Comparison of ENCODE assay signal across 8 cellular contexts in genomic region chr19:48713864-48714755, GRCh38. TPM values are rescaled to one million over a fixed set of nuclear protein-coding genes. Genes with fewer than 3 reads are reported as not detected.
DNase-seq lines count a peak whose midpoint lies in the region; ATAC-seq and TF ChIP-seq lines count a peak whose summit lies in the region.

No MANE protein-coding gene starts in this region.

- peak overlapping the region; percentile 85 for H3K27ac Mint-ChIP-seq in activated naive CD8-positive, alpha-beta T cell treated with anti-CD3 and anti-CD28 coated beads, Interleukin-2, amount 10 ng/mL, durations not matched to agents 7 days and 5 days

- POLR2A ChIA-PET in GM10248 (lab: Yijun Ruan, JAX): interaction anchor here (0.5 to 1.2 kb wide), 3 partner anchors 158 to 879 kb away, joined by 3 to 6 read pairs (median 4); partner anchors contain the start of gene PPP1R15A
- POLR2A ChIA-PET in activated naive CD8-positive, alpha-beta T cell treated with anti-CD3 and anti-CD28 coated beads, Interleukin-2, amount 10 ng/mL, durations not matched to agents 7 days and 5 days (lab: Charles Lee): interaction anchor here (0.9 to 1.2 kb wide), 5 partner anchors 13 to 158 kb away, joined by 3 to 6 read pairs (median 3); partner anchors contain the start of genes CA11 and PPP1R15A

- WGBS in ovary, 3 donors: 0 to 1% (median 0%) methylated on average over 67 of the region's 67 CpGs
- WGBS in thyroid gland, 2 donors: 1% methylated on average over 40 to 45 of the region's 67 CpGs

- no peaks in the 10 kb centered on the region for H3K27me3 ChIP-seq in ovary
- no peaks in the 10 kb centered on the region for H3K27me3 ChIP-seq in thyroid gland

- H3K9me3 Mint-ChIP-seq in activated naive CD8-positive, alpha-beta T cell treated with anti-CD3 and anti-CD28 coated beads, Interleukin-2, amount 10 ng/mL, durations not matched to agents 7 days and 5 days: peaks cover 2% of the 10 kb centered on the region

- H3K4me3 Mint-ChIP-seq in activated naive CD8-positive, alpha-beta T cell treated with anti-CD3 and anti-CD28 coated beads, Interleukin-2, amount 10 ng/mL, durations not matched to agents 7 days and 5 days: peak overlapping the region; percentile 84

- TF ChIP-seq POLR2A in ovary (IDR thresholded peaks at IDR 0.05) (no peak), thyroid gland (IDR thresholded peaks at IDR 0.05) (peak in 1 of 2 donors; percentile 55)

- peak overlapping the region; percentile 63 for H3K4me3 ChIP-seq in ovary
- H3K4me3 ChIP-seq in thyroid gland (replicated peaks in 1 of 3): peak overlapping the region; percentile 35 to 73 (median 60)

- intact Hi-C loops in Right ventricle myocardium superior (cut with DNase I): no loop called here
- intact Hi-C loops in ovary (cut with DNase I): loop anchor here in 3 of 4 donors (2.0 to 10.0 kb wide), 3 partner anchors 37 to 69 kb away; partner anchors contain the start of gene CA11 (in 1 of the 3)
- intact Hi-C loops in thyroid gland (cut with DNase I): loop anchor here (5.0 kb wide), 1 partner anchor 37 kb away; no protein-coding TSS in a partner anchor

- peak; percentile 90 for ATAC-seq in HG02610 (IDR thresholded peaks at IDR 0.05; ENCODE audit: unreplicated experiment)
- ATAC-seq in activated naive CD8-positive, alpha-beta T cell treated with anti-CD3 and anti-CD28 coated beads, Interleukin-2, amount 10 ng/mL, durations not matched to agents 7 days and 5 days (ENCODE audit: low read depth): peak; percentile 91
- peak; percentile 92 for ATAC-seq in Right ventricle myocardium superior (ENCODE audit: poor library complexity)

- peaks cover 6% of the 10 kb centered on the region for H3K36me3 Mint-ChIP-seq in activated naive CD8-positive, alpha-beta T cell treated with anti-CD3 and anti-CD28 coated beads, Interleukin-2, amount 10 ng/mL, durations not matched to agents 7 days and 5 days

- H3K27ac ChIP-seq in ovary (peak overlapping the region; percentile 26 to 79), thyroid gland (peak overlapping the region; percentile 82 to 89 (median 85))

- DNase-seq in GM10248 (ENCODE audit: extremely low spot score): peak; percentile 99
- peak; percentile 98 for DNase-seq in NCI-H1092 (lab: John Stamatoyannopoulos, UW)
- peak; percentile 94 for DNase-seq in SKM-1 treated with dmso at 0.1 percent for 144 hours (lab: John Stamatoyannopoulos, UW; ENCODE audit: unreplicated experiment)
- DNase-seq in activated naive CD8-positive, alpha-beta T cell treated with anti-CD3 and anti-CD28 coated beads, Interleukin-2, amount 10 ng/mL, durations not matched to agents 7 days and 5 days: peak; percentile 98
- DNase-seq in Right ventricle myocardium superior: peak; percentile 99
- peak; percentile 99 for DNase-seq in ovary
- peak; percentile 99 to 100 for DNase-seq in thyroid gland

- CTCF ChIA-PET in GM10248 (lab: Yijun Ruan, JAX): interaction anchor here (1.0 to 5.1 kb wide), 11 partner anchors 10 to 441 kb away, joined by 3 to 22 read pairs (median 4); partner anchors contain the start of genes CA11, GYS1 and HRC

- no peak for TF ChIP-seq EP300 in ovary (IDR thresholded peaks at IDR 0.05)

- peaks cover 27% of the 10 kb centered on the region for H3K4me1 ChIP-seq in ovary (ENCODE audit: insufficient read depth)
- peaks cover 25 to 43% of the 10 kb centered on the region in 2 donors for H3K4me1 ChIP-seq in thyroid gland

- H3K9me3 ChIP-seq in ovary: no peaks in the 10 kb centered on the region
- H3K9me3 ChIP-seq in thyroid gland: no peaks in the 10 kb centered on the region

- TF ChIP-seq CTCF in GM10248 (IDR thresholded peaks at IDR 0.05; ENCODE audit: control extremely low read depth, extremely low read depth, low read depth, missing control alignments) (no peak), ovary (IDR thresholded peaks at IDR 0.05) (no peak), thyroid gland (IDR thresholded peaks at IDR 0.05) (no peak)

- H3K36me3 ChIP-seq in ovary (no peaks in the 10 kb centered on the region), thyroid gland (no peaks in the 10 kb centered on the region)

- H3K4me1 Mint-ChIP-seq in activated naive CD8-positive, alpha-beta T cell treated with anti-CD3 and anti-CD28 coated beads, Interleukin-2, amount 10 ng/mL, durations not matched to agents 7 days and 5 days: peaks cover 7% of the 10 kb centered on the region

- H3K27me3 Mint-ChIP-seq in activated naive CD8-positive, alpha-beta T cell treated with anti-CD3 and anti-CD28 coated beads, Interleukin-2, amount 10 ng/mL, durations not matched to agents 7 days and 5 days: peaks cover 1% of the 10 kb centered on the region

RNA-seq across cellular contexts. Expression of gene MAMSTR, which starts 5.4 kb away (rescaled TPM):
- total RNA-seq in activated naive CD8-positive, alpha-beta T cell treated with anti-CD3 and anti-CD28 coated beads, Interleukin-2, amount 10 ng/mL, durations not matched to agents 7 days and 5 days: 1 to 10 TPM; 1.5 to 2.1 TPM
- total RNA-seq in Right ventricle myocardium superior (4.8 TPM), ovary (10 to 100 TPM in 5 of 7 donors, 1 to 10 TPM in 2; 1.3 to 17.1 (median 11.2) TPM), thyroid gland (under 1 TPM in 3 of 4 donors, not detected in 1; 0.29 to 0.67 (median 0.54) TPM)
- 1 to 10 TPM; 3.7 to 5.7 TPM for polyA plus RNA-seq in ovary

RNA-seq across cellular contexts. Expression of gene FUT2, which starts 18.3 kb away (rescaled TPM):
- not detected for total RNA-seq in activated naive CD8-positive, alpha-beta T cell treated with anti-CD3 and anti-CD28 coated beads, Interleukin-2, amount 10 ng/mL, durations not matched to agents 7 days and 5 days
- total RNA-seq in Right ventricle myocardium superior: not detected
- total RNA-seq in ovary: 1 to 10 TPM in 5 of 7 donors, not detected in 2; 1.0 to 2.5 (median 2.4) TPM
- polyA plus RNA-seq in ovary: under 1 TPM; 0.10 to 0.23 TPM
- total RNA-seq in thyroid gland: 1 to 10 TPM in 1 of 4 donors, under 1 TPM in 1, not detected in 2; 0.27 to 1.3 TPM

RNA-seq across cellular contexts. Expression of gene RASIP1, which starts 26.3 kb away (rescaled TPM):
- not detected for total RNA-seq in activated naive CD8-positive, alpha-beta T cell treated with anti-CD3 and anti-CD28 coated beads, Interleukin-2, amount 10 ng/mL, durations not matched to agents 7 days and 5 days
- total RNA-seq in Right ventricle myocardium superior (15.1 TPM), ovary (10 to 100 TPM in 5 of 7 donors, 1 to 10 TPM in 2; 4.9 to 25.9 (median 14.2) TPM), thyroid gland (10 to 100 TPM in 2 of 4 donors, 1 to 10 TPM in 2; 9.7 to 25.8 (median 14.0) TPM)
- polyA plus RNA-seq in ovary: 10 to 100 TPM in 1 of 2 donors, 1 to 10 TPM in 1; 4.1 to 18.4 TPM

RNA-seq across cellular contexts. Expression of gene IZUMO1, which starts 32.6 kb away (rescaled TPM):
- total RNA-seq in activated naive CD8-positive, alpha-beta T cell treated with anti-CD3 and anti-CD28 coated beads, Interleukin-2, amount 10 ng/mL, durations not matched to agents 7 days and 5 days: not detected
- total RNA-seq in Right ventricle myocardium superior: 0.73 TPM
- total RNA-seq in ovary: under 1 TPM in 2 of 7 donors, not detected in 5; 0.11 to 0.67 TPM
- under 1 TPM; 0.08 to 0.13 TPM for polyA plus RNA-seq in ovary
- total RNA-seq in thyroid gland: 1 to 10 TPM in 2 of 4 donors, not detected in 2; 1.1 TPM

RNA-seq across cellular contexts. Expression of gene FUT1, which starts 38.3 kb away (rescaled TPM):
- total RNA-seq in activated naive CD8-positive, alpha-beta T cell treated with anti-CD3 and anti-CD28 coated beads, Interleukin-2, amount 10 ng/mL, durations not matched to agents 7 days and 5 days: under 1 TPM; 0.14 to 0.22 TPM
- total RNA-seq in Right ventricle myocardium superior: 1.8 TPM
- total RNA-seq in ovary: 1 to 10 TPM in 3 of 7 donors, under 1 TPM in 4; 0.48 to 4.0 (median 0.87) TPM
- 1 to 10 TPM; 1.3 to 1.4 TPM for polyA plus RNA-seq in ovary
- 1 to 10 TPM; 1.7 to 3.0 (median 2.0) TPM for total RNA-seq in thyroid gland

Comparison
In these comparisons a context has a peak if more than half of its experiments do, and no peak if none do; other contexts are left out.
1. Peak in every context shown above with its lines: DNase-seq, ATAC-seq, H3K4me3 ChIP-seq and H3K27ac ChIP-seq.
2. RNA of gene RASIP1, which starts 26.3 kb away (total RNA-seq): 9.7 to 25.8 TPM in thyroid gland, 15.1 TPM in Right ventricle myocardium superior (single experiment) and 4.9 to 25.9 TPM in ovary; not detected in activated naive CD8-positive, alpha-beta T cell treated with anti-CD3 and anti-CD28 coated beads, Interleukin-2, amount 10 ng/mL, durations not matched to agents 7 days and 5 days; every median in the first group is over 4 times any median in the second.